Comparison of ENCODE assay signal across 25 cellular contexts in the genomic region with DNA sequence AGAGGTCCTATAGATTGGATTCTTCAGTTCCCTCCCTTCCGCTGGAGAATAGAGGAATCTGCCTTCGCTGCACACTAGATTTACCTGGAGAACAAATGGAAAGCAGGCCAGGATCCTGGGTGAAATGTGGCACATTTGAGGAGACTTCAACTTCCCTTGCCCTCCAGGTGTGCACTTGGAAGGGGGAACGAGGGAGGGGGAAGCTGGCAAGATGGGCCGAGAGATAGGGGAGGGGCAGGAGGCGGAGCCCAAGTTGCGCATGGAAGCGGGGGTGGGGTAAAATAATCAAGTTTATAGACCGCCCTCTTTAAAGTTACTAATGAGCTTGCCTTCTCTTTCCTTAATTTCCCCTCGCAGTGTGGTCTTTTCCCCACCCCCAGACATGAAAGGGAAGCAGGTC.
DNase-seq lines count a peak whose midpoint lies in the region; ATAC-seq and TF ChIP-seq lines count a peak whose summit lies in the region.
"Had no signal": no experiment of that assay in that cellular context is flagged by ENCODE, and none has a peak within 500 bp of the region (broad histone marks: within the 10 kb centered on the region; RNA-seq: fewer than 3 reads in every experiment).

No MANE protein-coding gene starts in this region.

- intact Hi-C loops in Caco-2 (cut with micrococcal nuclease; ENCODE audit: unreplicated experiment): loop anchor here (2.0 to 10.0 kb wide), 2 partner anchors 17 to 227 kb away; partner anchors contain the start of gene LAMB3
- intact Hi-C loops in right lobe of liver (cut with DNase I): no loop called here

- H3K4me3 ChIP-seq in Caco-2 (ENCODE audit: low read depth, low read length) (no peak overlapping the region), hepatocyte (no peak overlapping the region), neural progenitor cell (peak overlapping the region; percentile 28), right lobe of liver (no peak overlapping the region)
- H3K4me3 ChIP-seq in CD8-positive, alpha-beta memory T cell (ENCODE audit: low read length): no peak overlapping the region
- H3K4me3 ChIP-seq: stomach, tibial nerve had no signal

- peaks cover 58% of the 10 kb centered on the region for H3K4me1 Mint-ChIP-seq in Caco-2 (ENCODE audit: low read depth, unreplicated experiment)
- H3K4me1 Mint-ChIP-seq in WTC11: peaks cover 83% of the 10 kb centered on the region
- H3K4me1 Mint-ChIP-seq in neural progenitor cell: peaks cover 48% of the 10 kb centered on the region
- no peaks in the 10 kb centered on the region for H3K4me1 Mint-ChIP-seq in CD8-positive, alpha-beta memory T cell
- H3K4me1 Mint-ChIP-seq: activated CD4-positive, alpha-beta T cell treated with anti-CD3 and anti-CD28 coated beads for 36 hours had no signal

- H3K36me3 ChIP-seq in Caco-2 (ENCODE audit: control insufficient read depth, insufficient read depth, low read length): no peaks in the 10 kb centered on the region
- H3K36me3 ChIP-seq in hepatocyte (replicated peaks; ENCODE audit: insufficient read depth, low read depth): no peaks in the 10 kb centered on the region
- no peaks in the 10 kb centered on the region for H3K36me3 ChIP-seq in neural progenitor cell
- no peaks in the 10 kb centered on the region for H3K36me3 ChIP-seq in right lobe of liver
- H3K36me3 ChIP-seq in CD8-positive, alpha-beta memory T cell (ENCODE audit: insufficient read depth, low read length): no peaks in the 10 kb centered on the region
- H3K36me3 ChIP-seq: stomach, tibial nerve had no signal

- H3K27me3 ChIP-seq in Caco-2 (replicated peaks; ENCODE audit: control insufficient read depth, insufficient read depth, low read length) (no peaks in the 10 kb centered on the region), hepatocyte (no peaks in the 10 kb centered on the region), neural progenitor cell (no peaks in the 10 kb centered on the region), right lobe of liver (no peaks in the 10 kb centered on the region)
- H3K27me3 ChIP-seq in CD8-positive, alpha-beta memory T cell (ENCODE audit: insufficient read depth, low read length, poor library complexity, severe bottlenecking): no peaks in the 10 kb centered on the region
- H3K27me3 ChIP-seq: tibial nerve had no signal

- H3F3A ChIP-seq in neural progenitor cell (ENCODE audit: low read depth): peaks cover 26% of the 10 kb centered on the region

- H3K4me1 ChIP-seq in Caco-2 (peaks cover 53% of the 10 kb centered on the region), hepatocyte (ENCODE audit: insufficient read depth) (peaks cover 9% of the 10 kb centered on the region), neural progenitor cell (peaks cover 51% of the 10 kb centered on the region), right lobe of liver (no peaks in the 10 kb centered on the region)
- no peaks in the 10 kb centered on the region for H3K4me1 ChIP-seq in CD8-positive, alpha-beta memory T cell (ENCODE audit: insufficient read depth, low read length)
- H3K4me1 ChIP-seq: stomach, tibial nerve had no signal

- BruUV-seq in Caco-2 (replicated peaks; lab: Mats Ljungman, UMichigan): no TSS peak

- no peak for DNase-seq in Caco-2
- peak; percentile 55 for DNase-seq in WTC11 (ENCODE audit: low spot score)
- DNase-seq in hepatocyte (ENCODE audit: low spot score): no peak
- DNase-seq in neural progenitor cell (ENCODE audit: low spot score): no peak
- no peak for DNase-seq in GM10266 (ENCODE audit: extremely low spot score)
- DNase-seq in globus pallidus (ENCODE audit: low spot score): no peak
- no peak for DNase-seq in right lobe of liver
- DNase-seq in CD8-positive, alpha-beta memory T cell: no peak
- DNase-seq: 8988T; activated CD4-positive, alpha-beta T cell treated with anti-CD3 and anti-CD28 coated beads for 36 hours; activated naive CD4-positive, alpha-beta T cell; activated T-cell treated with anti-CD3 and anti-CD28 coated beads, Interleukin-2, amount 50 U/mL, for 24 hours; CD4-positive, alpha-beta T cell; DMS 273 treated with DMSO at 0.1 percent for 48 hours; effector memory CD4-positive, alpha-beta T cell; Karpas-422; MV-4-11; NCI-H526; stimulated activated CD8-positive, alpha-beta memory T cell treated with anti-CD3 and anti-CD28 coated beads, Interleukin-4, amount 100 ng/mL, for 48 hours; stomach had no signal

- H3K36me3 Mint-ChIP-seq in Caco-2 (ENCODE audit: insufficient read depth, unreplicated experiment) (peaks cover 33% of the 10 kb centered on the region), WTC11 (peaks cover 29% of the 10 kb centered on the region), neural progenitor cell (no peaks in the 10 kb centered on the region)
- H3K36me3 Mint-ChIP-seq in CD8-positive, alpha-beta memory T cell: no peaks in the 10 kb centered on the region
- H3K36me3 Mint-ChIP-seq: brain; natural killer cell treated with Interleukin-12 subunit alpha and Interleukin-12 subunit beta and Interleukin-15 and Interleukin-18, amount 100 ng/mL, for 72 hours had no signal

- H3K4me3 Mint-ChIP-seq in Caco-2 (ENCODE audit: unreplicated experiment): peak overlapping the region; percentile 78
- H3K4me3 Mint-ChIP-seq in WTC11: peak overlapping the region; percentile 89
- H3K4me3 Mint-ChIP-seq in neural progenitor cell: peak overlapping the region; percentile 58
- H3K4me3 Mint-ChIP-seq in CD8-positive, alpha-beta memory T cell: no peak overlapping the region
- H3K4me3 Mint-ChIP-seq: activated CD4-positive, alpha-beta T cell treated with anti-CD3 and anti-CD28 coated beads for 36 hours; activated T-cell treated with anti-CD3 and anti-CD28 coated beads, Interleukin-2, amount 50 U/mL, for 24 hours; CD4-positive, alpha-beta T cell; natural killer cell treated with Interleukin-12 subunit alpha and Interleukin-12 subunit beta and Interleukin-15 and Interleukin-18, amount 100 ng/mL, for 72 hours had no signal

- ATAC-seq in WTC11: peak; percentile 42
- ATAC-seq in right lobe of liver: no peak
- ATAC-seq: activated CD4-positive, alpha-beta T cell treated with anti-CD3 and anti-CD28 coated beads for 36 hours; left lobe of liver; natural killer cell treated with Interleukin-12 subunit alpha and Interleukin-12 subunit beta and Interleukin-15 and Interleukin-18, amount 100 ng/mL, for 72 hours; sciatic nerve had no signal

- no peak for TF ChIP-seq POLR2A in right lobe of liver (IDR thresholded peaks at IDR 0.05)

- H3K4me2 ChIP-seq in hepatocyte: peak overlapping the region; percentile 64
- peak overlapping the region; percentile 68 for H3K4me2 ChIP-seq in neural progenitor cell

- no peaks in the 10 kb centered on the region for H4K20me1 ChIP-seq in hepatocyte (ENCODE audit: insufficient read depth, poor library complexity, severe bottlenecking)
- no peaks in the 10 kb centered on the region for H4K20me1 ChIP-seq in neural progenitor cell (ENCODE audit: low read depth)

- H3K9me3 Mint-ChIP-seq in Caco-2 (ENCODE audit: unreplicated experiment) (no peaks in the 10 kb centered on the region), WTC11 (0 out of 2 replicates have a peak, but pooled peaks cover 4% of the 10 kb centered on the region), neural progenitor cell (no peaks in the 10 kb centered on the region)
- H3K9me3 Mint-ChIP-seq in CD8-positive, alpha-beta memory T cell: peaks cover 0 to 1% (median 0%) of the 10 kb centered on the region in 5 donors
- H3K9me3 Mint-ChIP-seq: activated T-cell treated with anti-CD3 and anti-CD28 coated beads, Interleukin-2, amount 50 U/mL, for 24 hours; CD4-positive, alpha-beta T cell; natural killer cell treated with Interleukin-12 subunit alpha and Interleukin-12 subunit beta and Interleukin-15 and Interleukin-18, amount 100 ng/mL, for 72 hours had no signal

- CTCF ChIA-PET in Caco-2 (lab: Charles Lee) (interaction anchor here (1.2 kb wide), 1 partner anchor 12 kb away, joined by 3 read pairs; no protein-coding TSS in a partner anchor), WTC11 (lab: Charles Lee) (interaction anchor here (1.0 to 1.9 kb wide), 9 partner anchors 8 to 148 kb away, joined by 3 to 17 read pairs (median 3); no protein-coding TSS in a partner anchor)
- CTCF ChIA-PET in CD8-positive, alpha-beta memory T cell (lab: Charles Lee): no interaction called here

- H3K9me3 ChIP-seq in Caco-2 (no peaks in the 10 kb centered on the region), hepatocyte (ENCODE audit: low read depth) (no peaks in the 10 kb centered on the region), neural progenitor cell (ENCODE audit: low read depth) (no peaks in the 10 kb centered on the region), right lobe of liver (no peaks in the 10 kb centered on the region)
- no peaks in the 10 kb centered on the region for H3K9me3 ChIP-seq in CD8-positive, alpha-beta memory T cell (ENCODE audit: low read length)
- H3K9me3 ChIP-seq: stomach, tibial nerve had no signal

- H3K9me2 ChIP-seq in hepatocyte (replicated peaks; ENCODE audit: insufficient read depth): no peaks in the 10 kb centered on the region

- H3K79me2 ChIP-seq in hepatocyte (no peaks in the 10 kb centered on the region), neural progenitor cell (ENCODE audit: low read depth) (no peaks in the 10 kb centered on the region)

- POLR2A ChIA-PET in Caco-2 (lab: Charles Lee) (interaction anchor here (0.8 kb wide), 1 partner anchor 12 kb away, joined by 3 read pairs; no protein-coding TSS in a partner anchor), WTC11 (lab: Charles Lee) (no interaction called here)
- POLR2A ChIA-PET in CD8-positive, alpha-beta memory T cell (lab: Charles Lee): no interaction called here

- peak overlapping the region; percentile 66 for H3K27ac ChIP-seq in hepatocyte
- H3K27ac ChIP-seq in neural progenitor cell: no peak overlapping the region
- no peak overlapping the region for H3K27ac ChIP-seq in right lobe of liver
- H3K27ac ChIP-seq in CD8-positive, alpha-beta memory T cell (ENCODE audit: low read depth, low read length): no peak overlapping the region
- H3K27ac ChIP-seq: stomach, tibial nerve had no signal

- H3K27me3 Mint-ChIP-seq in Caco-2 (ENCODE audit: insufficient read depth, unreplicated experiment) (no peaks in the 10 kb centered on the region), WTC11 (ENCODE audit: low read depth) (peaks cover 4% of the 10 kb centered on the region; the same call in 1 of the 2 replicates), neural progenitor cell (ENCODE audit: insufficient read depth, low read depth) (peaks cover 40% of the 10 kb centered on the region)
- H3K27me3 Mint-ChIP-seq in CD8-positive, alpha-beta memory T cell: peaks cover 13 to 47% of the 10 kb centered on the region in 2 donors

- 72% methylated on average over 9 of the region's 9 CpGs for WGBS in hepatocyte (ENCODE audit: low lambda C conversion rate, missing lambda C conversion rate)
- WGBS in right lobe of liver (ENCODE audit: insufficient coverage, low coverage, low lambda C conversion rate, missing lambda C conversion rate): 75% methylated on average over 6 of the region's 9 CpGs

- TF ChIP-seq CTCF in Caco-2 (IDR thresholded peaks at IDR 0.05; ENCODE audit: insufficient read depth in 1 of 2, low read depth in 1 of 2, low read length in 1 of 2, severe bottlenecking in 1 of 2, unreplicated experiment in 1 of 2) (no peak), WTC11 (IDR thresholded peaks at IDR 0.05) (no peak), hepatocyte (IDR thresholded peaks at IDR 0.05; ENCODE audit: poor library complexity) (no peak), neural progenitor cell (IDR thresholded peaks at IDR 0.05) (no peak), GM10266 (IDR thresholded peaks at IDR 0.05; ENCODE audit: control insufficient read depth, insufficient read depth, low read depth, missing control alignments) (no peak), right lobe of liver (IDR thresholded peaks at IDR 0.05) (no peak)

- H2AFZ ChIP-seq in hepatocyte (no peak overlapping the region), neural progenitor cell (replicated peaks) (no peak overlapping the region)

- H3K27ac Mint-ChIP-seq in Caco-2 (ENCODE audit: unreplicated experiment): peak overlapping the region; percentile 91
- H3K27ac Mint-ChIP-seq in WTC11: peak overlapping the region; percentile 95
- H3K27ac Mint-ChIP-seq in neural progenitor cell: no peak overlapping the region
- no peak overlapping the region for H3K27ac Mint-ChIP-seq in CD8-positive, alpha-beta memory T cell
- H3K27ac Mint-ChIP-seq: activated CD4-positive, alpha-beta T cell treated with anti-CD3 and anti-CD28 coated beads for 36 hours; activated T-cell treated with anti-CD3 and anti-CD28 coated beads, Interleukin-2, amount 50 U/mL, for 24 hours; CD4-positive, alpha-beta T cell; natural killer cell treated with Interleukin-12 subunit alpha and Interleukin-12 subunit beta and Interleukin-15 and Interleukin-18, amount 100 ng/mL, for 72 hours had no signal

- no peak overlapping the region for H3K9ac ChIP-seq in neural progenitor cell

Comparison
In these comparisons a context has a peak if more than half of its experiments do, and no peak if none do; other contexts are left out.
1. H3K27ac Mint-ChIP-seq: peak in Caco-2 (single experiment) and WTC11 (single experiment); none in neural progenitor cell (single experiment) and CD8-positive, alpha-beta memory T cell (0 of 8).
2. H3K4me3 Mint-ChIP-seq: peak in Caco-2 (single experiment), WTC11 (single experiment) and neural progenitor cell (single experiment); none in CD8-positive, alpha-beta memory T cell (0 of 7).